In genomic region chr3:110419096-110419495, GRCh38 we compare ENCODE assay signal across 9 cellular contexts.
DNase-seq lines count a peak whose midpoint lies in the region; TF ChIP-seq lines count a peak whose summit lies in the region.
"Had no signal": no experiment of that assay in that cellular context is flagged by ENCODE, and none has a peak within 500 bp of the region (broad histone marks: within the 10 kb centered on the region; RNA-seq: fewer than 3 reads in every experiment).

No MANE protein-coding gene starts in this region.

- CTCF ChIA-PET in CD4-positive, alpha-beta memory T cell (lab: Charles Lee; ENCODE audit: partially characterized antibody): no interaction called here

- no peak overlapping the region for H3K27ac ChIP-seq in VCaP
- H3K27ac ChIP-seq in CD4-positive, alpha-beta memory T cell (ENCODE audit: low read depth, low read length): no peak overlapping the region

- TF ChIP-seq CTCF in VCaP (conservative IDR thresholded peaks at IDR 0.05): peak; percentile 42; the same call in 1 of the 2 replicates

- H3K4me3 Mint-ChIP-seq in CD4-positive, alpha-beta memory T cell: no peak overlapping the region

- no peaks in the 10 kb centered on the region for H3K36me3 Mint-ChIP-seq in CD4-positive, alpha-beta memory T cell

- intact Hi-C loops in CD4-positive, alpha-beta memory T cell (cut with micrococcal nuclease): no loop called here

- H3K4me1 Mint-ChIP-seq in CD4-positive, alpha-beta memory T cell: peaks cover 0 to 4% (median under 1%) of the 10 kb centered on the region in 4 donors

- H3K36me3 ChIP-seq in CD4-positive, alpha-beta memory T cell (ENCODE audit: insufficient read depth, low read length): no peaks in the 10 kb centered on the region

- DNase-seq in DMS153 treated with DMSO at 0.1 percent for 48 hours (lab: John Stamatoyannopoulos, UW; ENCODE audit: unreplicated experiment): peak; percentile 5
- DNase-seq in HT1080 (ENCODE audit: low read depth): peak; percentile 55
- DNase-seq in kidney glomerular epithelial cell (lab: John Stamatoyannopoulos, UW): peak; percentile 20
- DNase-seq in CD4-positive, alpha-beta memory T cell: no peak
- DNase-seq in NCI-H2196 treated with DMSO at 0.1 percent for 48 hours (lab: John Stamatoyannopoulos, UW; ENCODE audit: unreplicated experiment): no peak
- no peak for DNase-seq in NCI-H345 (lab: John Stamatoyannopoulos, UW)
- DNase-seq in hippocampal formation (lab: John Stamatoyannopoulos, UW): no peak
- DNase-seq: activated T-cell treated with anti-CD3 and anti-CD28 coated beads, Interleukin-2, amount 50 U/mL, for 1 hour had no signal

- no peak overlapping the region for H3K4me3 ChIP-seq in CD4-positive, alpha-beta memory T cell (ENCODE audit: low read length in 2 of 2)

- no peaks in the 10 kb centered on the region for H3K9me3 Mint-ChIP-seq in CD4-positive, alpha-beta memory T cell

- POLR2A ChIA-PET in CD4-positive, alpha-beta memory T cell (lab: Charles Lee; ENCODE audit: partially characterized antibody): no interaction called here

- H3K4me1 ChIP-seq in CD4-positive, alpha-beta memory T cell (ENCODE audit: insufficient read depth, low read length): no peaks in the 10 kb centered on the region

- no peaks in the 10 kb centered on the region for H3K27me3 Mint-ChIP-seq in CD4-positive, alpha-beta memory T cell

- H3K9me3 ChIP-seq in CD4-positive, alpha-beta memory T cell (ENCODE audit: control insufficient read depth in 1 of 2, low read length in 2 of 2): no peaks in the 10 kb centered on the region

- H3K27me3 ChIP-seq in CD4-positive, alpha-beta memory T cell (ENCODE audit: insufficient read depth, low read length): no peaks in the 10 kb centered on the region

- no peak overlapping the region for H3K27ac Mint-ChIP-seq in CD4-positive, alpha-beta memory T cell

Comparison
In these comparisons a context has a peak if more than half of its experiments do, and no peak if none do; other contexts are left out.
1. DNase-seq: peak in DMS153 treated with DMSO at 0.1 percent for 48 hours (single experiment), HT1080 (single experiment) and kidney glomerular epithelial cell (single experiment); none in CD4-positive, alpha-beta memory T cell (0 of 5), NCI-H2196 treated with DMSO at 0.1 percent for 48 hours (single experiment), NCI-H345 (single experiment) and hippocampal formation (0 of 2).